8 cellular contexts compared by ENCODE assay signal in genomic region chr6:118558811-118559217, GRCh38. TPM values are rescaled to one million over a fixed set of nuclear protein-coding genes. Genes with fewer than 3 reads are reported as not detected.
DNase-seq lines count a peak whose midpoint lies in the region; ATAC-seq, FAIRE-seq and TF ChIP-seq lines count a peak whose summit lies in the region.

No MANE protein-coding gene starts in this region.

- H3K4me3 ChIP-seq in A673 (ENCODE audit: low read depth, low read length, poor library complexity, severe bottlenecking) (no peak overlapping the region), brain microvascular endothelial cell (ENCODE audit: low read depth, low read length) (no peak overlapping the region)

- H3K27ac ChIP-seq in A673 (ENCODE audit: low read depth, low read length, poor library complexity, severe bottlenecking): no peak overlapping the region
- peak overlapping the region; percentile 19 for H3K27ac ChIP-seq in brain microvascular endothelial cell

- in situ Hi-C loops in brain microvascular endothelial cell (cut with HindIII; ENCODE audit: low pct_ligation_motif_present, low sequenced_read_pairs): no loop called here

- CTCF ChIA-PET in A673 (lab: Charles Lee): interaction anchor here (0.7 kb wide), 1 partner anchor 274 kb away, joined by 3 read pairs; no protein-coding TSS in a partner anchor

- POLR2A ChIA-PET in A673 (lab: Charles Lee; ENCODE audit: low non-redundant PET): interaction anchor here (0.6 kb wide), 1 partner anchor 384 kb away, joined by 3 read pairs; no protein-coding TSS in a partner anchor

- H3K36me3 ChIP-seq in A673 (ENCODE audit: insufficient read depth, low read length, poor library complexity, severe bottlenecking) (no peaks in the 10 kb centered on the region), brain microvascular endothelial cell (replicated peaks) (no peaks in the 10 kb centered on the region)

- peak; percentile 49 for ATAC-seq in HG03457 (IDR thresholded peaks at IDR 0.05; ENCODE audit: unreplicated experiment)

- H3K27me3 ChIP-seq in A673 (replicated peaks; ENCODE audit: insufficient read depth, low read depth, low read length, poor library complexity): no peaks in the 10 kb centered on the region
- H3K27me3 ChIP-seq in brain microvascular endothelial cell (replicated peaks): no peaks in the 10 kb centered on the region

- intact Hi-C loops in A673 (cut with micrococcal nuclease; ENCODE audit: unreplicated experiment): no loop called here

- no peaks in the 10 kb centered on the region for H3K9me3 ChIP-seq in A673 (ENCODE audit: low read depth, low read length, poor library complexity, severe bottlenecking)

- TF ChIP-seq CTCF in A673 (conservative IDR thresholded peaks at IDR 0.05; ENCODE audit: low read depth, low read length) (no peak), brain microvascular endothelial cell (IDR thresholded peaks at IDR 0.05; ENCODE audit: low read depth, low read length, missing control alignments) (no peak)

- peaks cover 14% of the 10 kb centered on the region for H3K4me1 ChIP-seq in A673 (ENCODE audit: insufficient read depth, low read length, poor library complexity, severe bottlenecking)

- BruUV-seq in A673 (replicated peaks; lab: Mats Ljungman, UMichigan): no TSS peak

- FAIRE-seq in GM19239 (lab: Jason Lieb, UNC): peak; percentile 66

- peak; percentile 83 for DNase-seq in A673 (ENCODE audit: low spot score)
- no peak for DNase-seq in GM19239 (ENCODE audit: insufficient read length, low spot score)
- peak; percentile 22 for DNase-seq in brain microvascular endothelial cell
- DNase-seq in NAMALWA (ENCODE audit: low spot score): no peak
- DNase-seq in NCI-H1105 treated with DMSO at 0.1 percent for 48 hours (lab: John Stamatoyannopoulos, UW): no peak
- DNase-seq in inferior parietal cortex (ENCODE audit: extremely low spot score): no peak
- no peak for DNase-seq in NCI-H2171 (lab: John Stamatoyannopoulos, UW)

RNA-seq across cellular contexts. Expression of gene PLN, which starts 10.7 kb away (rescaled TPM):
- not detected in 2 replicates for total RNA-seq in A673 (2021)

Comparison
In these comparisons a context has a peak if more than half of its experiments do, and no peak if none do; other contexts are left out.
1. DNase-seq: peak in A673 (single experiment) and brain microvascular endothelial cell (single experiment); none in GM19239 (single experiment), NAMALWA (single experiment), NCI-H1105 treated with DMSO at 0.1 percent for 48 hours (single experiment), inferior parietal cortex (single experiment) and NCI-H2171 (single experiment).